In genomic region chr5:53429706-53430105, GRCh38 we compare ENCODE assay signal across 20 cellular contexts. TPM values are rescaled to one million over a fixed set of nuclear protein-coding genes. Genes with fewer than 3 reads are reported as not detected.
DNase-seq lines count a peak whose midpoint lies in the region; ATAC-seq and TF ChIP-seq lines count a peak whose summit lies in the region.
"Had no signal": no experiment of that assay in that cellular context is flagged by ENCODE, and none has a peak within 500 bp of the region (broad histone marks: within the 10 kb centered on the region; RNA-seq: fewer than 3 reads in every experiment).

No MANE protein-coding gene starts in this region.

- peaks cover 21% of the 10 kb centered on the region for H3K4me1 ChIP-seq in SJSA1 (replicated peaks)
- H3K4me1 ChIP-seq: uterus had no signal

- no peak overlapping the region for H3K4me3 Mint-ChIP-seq in activated CD8-positive, alpha-beta memory T cell treated with anti-CD3 and anti-CD28 coated beads, Interleukin-2, amount 10 ng/mL, durations not matched to agents 7 days and 5 days
- H3K4me3 Mint-ChIP-seq: activated CD8-positive, alpha-beta T cell treated with anti-CD3 and anti-CD28 coated beads for 36 hours; brain; T-helper 1 cell treated with Interleukin-12 subunit alpha and Interleukin-12 subunit beta and Interleukin-4 antibody, amounts not matched to agents 30 μg/mL and 1 μg/mL, for 36 hours had no signal

- TF ChIP-seq CTCF in fibroblast of mammary gland (conservative IDR thresholded peaks at IDR 0.05; ENCODE audit: control insufficient read depth, insufficient read depth, low read depth, low read length), result no peak

- peaks cover 17% of the 10 kb centered on the region for H3K27me3 Mint-ChIP-seq in activated CD8-positive, alpha-beta memory T cell treated with anti-CD3 and anti-CD28 coated beads, Interleukin-2, amount 10 ng/mL, durations not matched to agents 7 days and 5 days
- H3K27me3 Mint-ChIP-seq: brain had no signal

- CTCF ChIA-PET in activated CD8-positive, alpha-beta memory T cell treated with anti-CD3 and anti-CD28 coated beads, Interleukin-2, amount 10 ng/mL, durations not matched to agents 7 days and 5 days (lab: Charles Lee), result no interaction called here

- no peaks in the 10 kb centered on the region for H3K36me3 Mint-ChIP-seq in activated CD8-positive, alpha-beta memory T cell treated with anti-CD3 and anti-CD28 coated beads, Interleukin-2, amount 10 ng/mL, durations not matched to agents 7 days and 5 days
- H3K36me3 Mint-ChIP-seq: activated naive CD4-positive, alpha-beta T cell treated with anti-CD3 and anti-CD28 coated beads, Interleukin-2, amount 50 U/mL, for 72 hours; brain had no signal

- H3K4me3 ChIP-seq in SJSA1 (no peak overlapping the region), fibroblast of mammary gland (ENCODE audit: control insufficient read depth, low read depth, low read length) (no peak overlapping the region), skeletal muscle cell (ENCODE audit: low read depth, low read length) (no peak overlapping the region), MG63 (no peak overlapping the region)
- H3K4me3 ChIP-seq: ovary, sigmoid colon, uterus had no signal

- no peak for ATAC-seq in activated CD8-positive, alpha-beta memory T cell treated with anti-CD3 and anti-CD28 coated beads, Interleukin-2, amount 10 ng/mL, durations not matched to agents 7 days and 5 days
- ATAC-seq: activated CD8-positive, alpha-beta T cell treated with anti-CD3 and anti-CD28 coated beads for 36 hours; activated naive CD4-positive, alpha-beta T cell treated with anti-CD3 and anti-CD28 coated beads, Interleukin-2, amount 50 U/mL, for 72 hours; left ventricle myocardium superior had no signal

- H3K4me1 Mint-ChIP-seq in activated CD8-positive, alpha-beta memory T cell treated with anti-CD3 and anti-CD28 coated beads, Interleukin-2, amount 10 ng/mL, durations not matched to agents 7 days and 5 days, result no peaks in the 10 kb centered on the region

- H3K9me3 Mint-ChIP-seq in activated CD8-positive, alpha-beta memory T cell treated with anti-CD3 and anti-CD28 coated beads, Interleukin-2, amount 10 ng/mL, durations not matched to agents 7 days and 5 days (ENCODE audit: low read depth), result no peaks in the 10 kb centered on the region
- H3K9me3 Mint-ChIP-seq: activated CD8-positive, alpha-beta T cell treated with anti-CD3 and anti-CD28 coated beads for 36 hours; activated naive CD4-positive, alpha-beta T cell treated with anti-CD3 and anti-CD28 coated beads, Interleukin-2, amount 50 U/mL, for 72 hours; brain; T-helper 1 cell treated with Interleukin-12 subunit alpha and Interleukin-12 subunit beta and Interleukin-4 antibody, amounts not matched to agents 30 μg/mL and 1 μg/mL, for 36 hours had no signal

- H3K27ac ChIP-seq in SJSA1, result peak overlapping the region; percentile 9; the same call in 1 of the 2 replicates
- H3K27ac ChIP-seq: ovary, sigmoid colon, uterus, WERI-Rb-1 had no signal

- H3K27me3 ChIP-seq in SJSA1 (replicated peaks) (no peaks in the 10 kb centered on the region), MG63 (no peaks in the 10 kb centered on the region)
- H3K27me3 ChIP-seq: ovary, sigmoid colon, uterus had no signal

- H3K36me3 ChIP-seq in SJSA1, result no peaks in the 10 kb centered on the region
- no peaks in the 10 kb centered on the region; the same call in 1 of the 2 replicates for H3K36me3 ChIP-seq in MG63
- H3K36me3 ChIP-seq: ovary, sigmoid colon, uterus, WERI-Rb-1 had no signal

- DNase-seq in HCEC 1CT (peak; percentile 70), SJSA1 (ENCODE audit: low read depth in 1 of 2, low spot score in 2 of 2) (no peak), fibroblast of mammary gland (ENCODE audit: low read depth) (peak; percentile 46), skeletal muscle cell (ENCODE audit: low read depth) (peak; percentile 56), NCI-H82 treated with DMSO at 0.1 percent for 48 hours (lab: John Stamatoyannopoulos, UW; ENCODE audit: unreplicated experiment) (no peak), MG63 (no peak)
- DNase-seq in activated CD8-positive, alpha-beta memory T cell treated with anti-CD3 and anti-CD28 coated beads, Interleukin-2, amount 10 ng/mL, durations not matched to agents 7 days and 5 days, result no peak
- DNase-seq: activated CD8-positive, alpha-beta T cell treated with anti-CD3 and anti-CD28 coated beads for 36 hours; activated T-cell treated with anti-CD3 and anti-CD28 coated beads, Interleukin-2, amount 50 U/mL, for 48 hours; cortex of kidney; left ventricle myocardium superior; NCI-H2029 treated with DMSO at 0.1 percent for 48 hours; NCI-H446; ovary; sigmoid colon; uterus; WERI-Rb-1 had no signal

- H3K9me3 ChIP-seq in SJSA1 (replicated peaks), result no peaks in the 10 kb centered on the region
- no peaks in the 10 kb centered on the region for H3K9me3 ChIP-seq in MG63
- H3K9me3 ChIP-seq: ovary, sigmoid colon, uterus had no signal

- H3K27ac Mint-ChIP-seq in activated CD8-positive, alpha-beta memory T cell treated with anti-CD3 and anti-CD28 coated beads, Interleukin-2, amount 10 ng/mL, durations not matched to agents 7 days and 5 days, result no peak overlapping the region
- H3K27ac Mint-ChIP-seq: activated CD8-positive, alpha-beta T cell treated with anti-CD3 and anti-CD28 coated beads for 36 hours; T-helper 1 cell treated with Interleukin-12 subunit alpha and Interleukin-12 subunit beta and Interleukin-4 antibody, amounts not matched to agents 30 μg/mL and 1 μg/mL, for 36 hours had no signal

RNA-seq across cellular contexts. Expression of gene FST, which starts 50.7 kb away (rescaled TPM):
- 7.3 and 11.5 TPM in 2 replicates for total RNA-seq in SJSA1 (2014; rRNA removed; shearing (Covaris generic))
- total RNA-seq in activated CD8-positive, alpha-beta memory T cell treated with anti-CD3 and anti-CD28 coated beads, Interleukin-2, amount 10 ng/mL, durations not matched to agents 7 days and 5 days, result under 1 TPM; 0.47 to 0.49 TPM
- total RNA-seq in MG63 (2014; rRNA removed; shearing (Covaris generic); ENCODE audit: low replicate concordance), result 114 and 131 TPM in 2 replicates

Comparison
In these comparisons a context has a peak if more than half of its experiments do, and no peak if none do; other contexts are left out.
1. DNase-seq: peak in HCEC 1CT (single experiment), fibroblast of mammary gland (single experiment) and skeletal muscle cell (single experiment); none in SJSA1 (0 of 2), NCI-H82 treated with DMSO at 0.1 percent for 48 hours (single experiment), activated CD8-positive, alpha-beta memory T cell treated with anti-CD3 and anti-CD28 coated beads, Interleukin-2, amount 10 ng/mL, durations not matched to agents 7 days and 5 days (single experiment) and MG63 (single experiment).